ENCODE assay signal across 8 cellular contexts in the genomic region with DNA sequence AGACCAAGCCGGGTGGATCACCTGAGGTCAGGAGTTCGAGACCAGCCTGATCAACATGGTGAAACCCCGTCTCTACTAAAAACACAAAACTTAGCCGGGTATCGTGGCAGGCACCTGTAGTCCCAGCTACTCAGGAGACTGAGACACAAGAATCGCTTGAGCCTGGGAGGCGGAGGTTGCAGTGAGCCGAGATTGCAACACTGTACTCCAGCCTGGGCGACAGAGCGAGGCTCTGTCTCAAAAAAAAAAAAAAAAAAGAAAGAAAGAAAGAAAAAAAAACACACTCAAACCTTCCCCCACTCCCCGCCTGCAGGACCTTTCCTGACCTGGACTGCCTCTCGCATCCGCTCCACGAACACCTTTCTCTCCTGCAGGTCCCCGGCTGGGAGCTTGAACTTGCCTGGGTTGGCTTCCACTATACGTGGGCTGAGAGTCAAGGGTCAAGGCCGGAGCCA. TPM values are rescaled to one million over a fixed set of nuclear protein-coding genes. Genes with fewer than 3 reads are reported as not detected.
DNase-seq lines count a peak whose midpoint lies in the region; ATAC-seq and TF ChIP-seq lines count a peak whose summit lies in the region.
"Not testable (repeated sequence)": the region's sequence is repeated elsewhere in the genome, so short reads cannot be mapped to it uniquely, and the experiment has no call there.

No MANE protein-coding gene starts in this region.

- H2AFZ ChIP-seq in DND-41 (ENCODE audit: low read depth, low read length), result peak overlapping the region; percentile 74
- peak overlapping the region; percentile 95 for H2AFZ ChIP-seq in MM.1S (ENCODE audit: low read length)

- DNase-seq in DND-41; MM.1S; activated CD4-positive, alpha-beta T cell treated with anti-CD3 and anti-CD28 coated beads for 36 hours; brain microvascular endothelial cell; fibroblast of the aortic adventitia (ENCODE audit: low read depth); lung (ENCODE audit: low spot score); prostate gland (ENCODE audit: low spot score); transverse colon: not testable (repeated sequence)

- POLR2A ChIA-PET in activated CD4-positive, alpha-beta T cell treated with anti-CD3 and anti-CD28 coated beads for 36 hours (lab: Charles Lee), result interaction anchor here (0.6 to 0.7 kb wide), 3 partner anchors 16 to 19 kb away, joined by 3 to 8 read pairs (median 6); no protein-coding TSS in a partner anchor

- not testable (repeated sequence) for H3K9me3 ChIP-seq in DND-41 (ENCODE audit: insufficient read depth, low read length, severe bottlenecking); MM.1S (replicated peaks; ENCODE audit: insufficient read depth, low read length); lung (ENCODE audit: control insufficient read depth in 2 of 2, insufficient read depth in 1 of 2, low read length in 1 of 2); prostate gland; transverse colon

- WGBS in lung, 2 donors, result 20 to 29% methylated on average over 15 to 17 of the region's 17 CpGs
- 26% methylated on average over 17 of the region's 17 CpGs for WGBS in prostate gland
- WGBS in transverse colon (ENCODE audit: low coverage in 1 of 2), 2 donors, result 27% methylated on average over 17 of the region's 17 CpGs; no CpG with 5 or more reads in 1 of the 2 donors

- H3K27ac ChIP-seq in DND-41 (ENCODE audit: low read length), result peak overlapping the region; percentile 74
- H3K27ac ChIP-seq in MM.1S (ENCODE audit: low read length); brain microvascular endothelial cell: not testable (repeated sequence)
- peak overlapping the region; percentile 78 to 97 for H3K27ac ChIP-seq in lung (ENCODE audit: low read depth in 1 of 2, low read length in 1 of 2)
- H3K27ac ChIP-seq in prostate gland, result peak overlapping the region; percentile 98 to 100
- H3K27ac ChIP-seq in transverse colon, result peak overlapping the region; percentile 96 to 100 (median 99)

- H3K9ac ChIP-seq in DND-41 (ENCODE audit: low read depth, low read length), result peak overlapping the region; percentile 87
- H3K9ac ChIP-seq in MM.1S (ENCODE audit: low read length), result peak overlapping the region; percentile 84; the same call in 1 of the 2 replicates

- peak overlapping the region; percentile 87 for H3K4me3 Mint-ChIP-seq in activated CD4-positive, alpha-beta T cell treated with anti-CD3 and anti-CD28 coated beads for 36 hours

- intact Hi-C loops in activated CD4-positive, alpha-beta T cell treated with anti-CD3 and anti-CD28 coated beads for 36 hours (cut with DNase I, micrococcal nuclease); prostate gland (cut with DNase I); transverse colon (cut with DNase I; ENCODE audit: low total_unique reads): not testable (repeated sequence)

- H3K36me3 ChIP-seq in DND-41 (ENCODE audit: insufficient read depth, low read length), result peaks cover 21% of the 10 kb centered on the region
- not testable (repeated sequence) for H3K36me3 ChIP-seq in MM.1S (replicated peaks; ENCODE audit: insufficient read depth, low read length); prostate gland; transverse colon
- H3K36me3 ChIP-seq in brain microvascular endothelial cell (replicated peaks), result peaks cover 21% of the 10 kb centered on the region
- H3K36me3 ChIP-seq in lung (ENCODE audit: control insufficient read depth in 2 of 2, insufficient read depth in 2 of 2, low read length in 2 of 2), result peaks cover 4 to 11% of the 10 kb centered on the region in 2 donors

- H3K79me2 ChIP-seq in DND-41 (ENCODE audit: insufficient read depth, low read length), result peaks cover 31% of the 10 kb centered on the region
- not testable (repeated sequence) for H3K79me2 ChIP-seq in MM.1S (ENCODE audit: low read length)

- TF ChIP-seq POLR2A in prostate gland (IDR thresholded peaks at IDR 0.05); transverse colon (IDR thresholded peaks at IDR 0.05): not testable (repeated sequence)

- H3K4me2 ChIP-seq in DND-41 (ENCODE audit: insufficient read depth, low read length) (peak overlapping the region; percentile 100), MM.1S (ENCODE audit: low read depth, low read length) (peak overlapping the region; percentile 97)

- H3K4me1 Mint-ChIP-seq in activated CD4-positive, alpha-beta T cell treated with anti-CD3 and anti-CD28 coated beads for 36 hours, result peaks cover 18% of the 10 kb centered on the region

- H3K27me3 Mint-ChIP-seq in activated CD4-positive, alpha-beta T cell treated with anti-CD3 and anti-CD28 coated beads for 36 hours, result not testable (repeated sequence)

- not testable (repeated sequence) for ATAC-seq in DND-41 (ENCODE audit: insufficient read depth, low read depth); activated CD4-positive, alpha-beta T cell treated with anti-CD3 and anti-CD28 coated beads for 36 hours; lung (ENCODE audit: insufficient read depth, low FRiP score)

- not testable (repeated sequence) for H3F3A ChIP-seq in MM.1S (ENCODE audit: insufficient read depth, low read length)

- peaks cover 13% of the 10 kb centered on the region for H4K20me1 ChIP-seq in DND-41 (ENCODE audit: insufficient read depth, low read length)
- H4K20me1 ChIP-seq in MM.1S (ENCODE audit: insufficient read depth, low read length), result not testable (repeated sequence)

- not testable (repeated sequence) for H3K9me3 Mint-ChIP-seq in activated CD4-positive, alpha-beta T cell treated with anti-CD3 and anti-CD28 coated beads for 36 hours (ENCODE audit: low read depth)

- not testable (repeated sequence) for H3K9me2 ChIP-seq in MM.1S (replicated peaks; ENCODE audit: insufficient read depth, low read length)

- CTCF ChIA-PET in activated CD4-positive, alpha-beta T cell treated with anti-CD3 and anti-CD28 coated beads for 36 hours (lab: Charles Lee), result interaction anchor here (0.5 to 1.5 kb wide), 7 partner anchors 14 to 65 kb away, joined by 3 to 4 read pairs (median 3); partner anchors contain the start of gene NACC1

- TF ChIP-seq CTCF in DND-41 (IDR thresholded peaks at IDR 0.05; ENCODE audit: borderline replicate concordance, extremely low read depth, low read length, poor library complexity, severe bottlenecking); MM.1S (IDR thresholded peaks at IDR 0.05; ENCODE audit: low read length); brain microvascular endothelial cell (IDR thresholded peaks at IDR 0.05; ENCODE audit: low read depth, low read length, missing control alignments); fibroblast of the aortic adventitia (IDR thresholded peaks at IDR 0.05; ENCODE audit: insufficient read depth, low read length); lung (IDR thresholded peaks at IDR 0.05; ENCODE audit: control extremely low read depth, extremely low read depth); prostate gland (IDR thresholded peaks at IDR 0.05); transverse colon (IDR thresholded peaks at IDR 0.05): not testable (repeated sequence)

- H3K27me3 ChIP-seq in DND-41 (ENCODE audit: insufficient read depth, low read length, poor library complexity) (peaks cover 13% of the 10 kb centered on the region), MM.1S (replicated peaks; ENCODE audit: insufficient read depth, low read length) (peaks cover 13% of the 10 kb centered on the region)
- H3K27me3 ChIP-seq in brain microvascular endothelial cell (replicated peaks); lung (ENCODE audit: control insufficient read depth, insufficient read depth); prostate gland (replicated peaks; ENCODE audit: insufficient read depth); transverse colon: not testable (repeated sequence)

- H3K4me3 ChIP-seq in DND-41 (ENCODE audit: low read depth in 1 of 2, low read length in 2 of 2) (peak overlapping the region; percentile 54 to 68), MM.1S (ENCODE audit: low read length) (peak overlapping the region; percentile 91), brain microvascular endothelial cell (ENCODE audit: low read depth, low read length) (peak overlapping the region; percentile 91), fibroblast of the aortic adventitia (ENCODE audit: low read depth, low read length) (peak overlapping the region; percentile 98), lung (peak overlapping the region; percentile 71), prostate gland (peak overlapping the region; percentile 83 to 92), transverse colon (peak overlapping the region; percentile 64 to 86 (median 78))

- in situ Hi-C loops in brain microvascular endothelial cell (cut with HindIII; ENCODE audit: low pct_ligation_motif_present, low sequenced_read_pairs); transverse colon (cut with MboI; ENCODE audit: low pct_ligation_motif_present in 1 of 4, low pct_unique_long_range_greater_than_20kb in 1 of 4, low sequenced_read_pairs in 3 of 4): not testable (repeated sequence)

- TF ChIP-seq EP300 in transverse colon (IDR thresholded peaks at IDR 0.05; ENCODE audit: low read depth), result not testable (repeated sequence)

- peak overlapping the region; percentile 67 for H3K27ac Mint-ChIP-seq in activated CD4-positive, alpha-beta T cell treated with anti-CD3 and anti-CD28 coated beads for 36 hours

- H3K4me1 ChIP-seq in DND-41 (ENCODE audit: insufficient read depth, low read length), result peaks cover 40% of the 10 kb centered on the region
- peaks cover 19% of the 10 kb centered on the region for H3K4me1 ChIP-seq in MM.1S (ENCODE audit: low read length)
- H3K4me1 ChIP-seq in lung (ENCODE audit: control insufficient read depth in 2 of 2, insufficient read depth in 2 of 2, low read length in 2 of 2); prostate gland (replicated peaks): not testable (repeated sequence)
- peaks cover 3 to 22% (median 8%) of the 10 kb centered on the region in 4 donors for H3K4me1 ChIP-seq in transverse colon

- H3K36me3 Mint-ChIP-seq in activated CD4-positive, alpha-beta T cell treated with anti-CD3 and anti-CD28 coated beads for 36 hours (ENCODE audit: low read depth), result peaks cover 30% of the 10 kb centered on the region

RNA-seq across cellular contexts. Expression of gene STX10, which starts 1.0 kb away (rescaled TPM):
- 10 to 100 TPM; 64.8 to 71.4 TPM for total RNA-seq in activated CD4-positive, alpha-beta T cell treated with anti-CD3 and anti-CD28 coated beads for 36 hours
- total RNA-seq in fibroblast of the aortic adventitia (ENCODE audit: low replicate concordance), result 62.7 and 122 TPM in 2 replicates
- total RNA-seq in lung, result 10 to 100 TPM; 45.8 to 94.3 TPM
- polyA plus RNA-seq in lung, result 100 to 1,000 TPM; 128 to 136 TPM
- 10 to 100 TPM; 42.5 to 48.6 TPM for total RNA-seq in prostate gland
- 100 to 1,000 TPM in 1 of 4 donors, 10 to 100 TPM in 3; 69.7 to 164 (median 84.2) TPM for total RNA-seq in transverse colon

RNA-seq across cellular contexts. Expression of gene IER2, which starts 1.0 kb away (rescaled TPM):
- total RNA-seq in activated CD4-positive, alpha-beta T cell treated with anti-CD3 and anti-CD28 coated beads for 36 hours, result 100 to 1,000 TPM; 109 to 118 TPM
- 20.3 and 43.5 TPM in 2 replicates for total RNA-seq in fibroblast of the aortic adventitia (ENCODE audit: low replicate concordance)
- 10 to 100 TPM; 29.8 to 93.5 TPM for total RNA-seq in lung
- 100 to 1,000 TPM in 1 of 2 donors, 10 to 100 TPM in 1; 92.5 to 242 TPM for polyA plus RNA-seq in lung
- 10 to 100 TPM; 34.7 to 75.7 TPM for total RNA-seq in prostate gland
- 100 to 1,000 TPM; 184 to 503 (median 244) TPM for total RNA-seq in transverse colon

RNA-seq across cellular contexts. Expression of gene NACC1, which starts 31.1 kb away (rescaled TPM):
- total RNA-seq in activated CD4-positive, alpha-beta T cell treated with anti-CD3 and anti-CD28 coated beads for 36 hours, result 10 to 100 TPM; 77.5 to 84.5 TPM
- total RNA-seq in fibroblast of the aortic adventitia (ENCODE audit: low replicate concordance) (11.5 and 51.2 TPM in 2 replicates), lung (10 to 100 TPM; 18.4 to 94.8 TPM), prostate gland (10 to 100 TPM; 52.4 to 91.9 TPM), transverse colon (10 to 100 TPM; 31.6 to 54.2 (median 36.5) TPM)
- polyA plus RNA-seq in lung, result 10 to 100 TPM; 51.6 to 64.9 TPM

RNA-seq across cellular contexts. Expression of gene TRMT1, which starts 32.7 kb away (rescaled TPM):
- total RNA-seq in activated CD4-positive, alpha-beta T cell treated with anti-CD3 and anti-CD28 coated beads for 36 hours, result 10 to 100 TPM; 73.0 to 96.1 TPM
- 19.2 and 23.9 TPM in 2 replicates for total RNA-seq in fibroblast of the aortic adventitia (ENCODE audit: low replicate concordance)
- 10 to 100 TPM; 14.4 to 41.4 TPM for total RNA-seq in lung
- polyA plus RNA-seq in lung, result 10 to 100 TPM; 46.1 to 48.2 TPM
- total RNA-seq in prostate gland, result 10 to 100 TPM; 23.3 to 55.4 TPM
- 100 to 1,000 TPM in 1 of 4 donors, 10 to 100 TPM in 3; 26.6 to 199 (median 60.7) TPM for total RNA-seq in transverse colon

RNA-seq across cellular contexts. Expression of gene LYL1, which starts 46.5 kb away (rescaled TPM):
- 1 to 10 TPM; 2.0 to 2.5 TPM for total RNA-seq in activated CD4-positive, alpha-beta T cell treated with anti-CD3 and anti-CD28 coated beads for 36 hours
- total RNA-seq in fibroblast of the aortic adventitia (ENCODE audit: low replicate concordance) (0.63 and 1.4 TPM in 2 replicates), lung (10 to 100 TPM; 12.9 to 25.9 TPM), prostate gland (10 to 100 TPM in 1 of 2 donors, 1 to 10 TPM in 1; 4.6 to 13.3 TPM), transverse colon (10 to 100 TPM in 3 of 4 donors, 1 to 10 TPM in 1; 4.5 to 33.4 (median 16.7) TPM)
- polyA plus RNA-seq in lung, result 10 to 100 TPM; 15.5 to 34.1 TPM
